Comparison of ENCODE assay signal across 16 cellular contexts in the genomic region with DNA sequence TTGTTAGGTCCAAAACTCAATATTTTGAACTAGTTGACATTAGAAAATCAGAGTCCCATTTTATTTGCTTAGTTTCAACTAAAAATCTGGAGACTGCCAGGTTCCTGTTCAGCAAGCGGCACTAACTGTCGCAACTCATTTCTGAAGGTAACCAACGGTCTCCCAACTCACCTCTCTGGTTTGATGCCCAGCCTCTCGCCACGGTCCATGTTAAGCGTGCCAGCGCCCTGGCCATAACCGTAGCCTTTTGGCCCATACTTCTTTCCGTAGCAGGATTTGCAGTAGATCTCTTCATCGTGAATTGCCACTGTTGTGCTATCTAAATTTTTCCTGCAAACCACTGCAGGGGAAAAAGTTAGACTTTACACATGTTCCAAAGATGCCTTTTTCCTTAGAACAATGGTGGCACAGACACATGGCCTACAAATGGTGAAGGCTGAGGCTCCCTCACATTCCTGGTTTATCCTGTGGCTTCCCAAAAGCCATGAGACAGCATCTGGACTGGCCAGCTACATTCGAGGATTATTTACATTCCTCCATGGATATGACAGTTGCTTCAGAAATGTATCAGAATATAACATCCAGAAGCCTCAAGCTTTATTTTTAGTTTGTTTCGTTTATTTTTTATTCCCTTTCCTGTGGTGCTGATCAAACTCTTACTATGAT. TPM values are rescaled to one million over a fixed set of nuclear protein-coding genes. Genes with fewer than 3 reads are reported as not detected.
A peak's percentile ranks its signal among the peaks of the same experiment; 100 is the strongest.
DNase-seq lines count a peak whose midpoint lies in the region; FAIRE-seq and TF ChIP-seq lines count a peak whose summit lies in the region.
"Had no signal": no experiment of that assay in that cellular context is flagged by ENCODE, and none has a peak within 500 bp of the region (broad histone marks: within the 10 kb centered on the region; RNA-seq: fewer than 3 reads in every experiment).

No MANE protein-coding gene starts in this region.

- H3K4me1 ChIP-seq in HUES48 (ENCODE audit: control insufficient read depth, insufficient read depth, low read length) (peaks cover 20% of the 10 kb centered on the region), thyroid gland (peaks cover 10 to 11% of the 10 kb centered on the region in 2 donors)
- H3K4me1 ChIP-seq: A549, upper lobe of left lung had no signal

- TF ChIP-seq CTCF in thyroid gland (IDR thresholded peaks at IDR 0.05) = no peak

- H3K36me3 ChIP-seq in HUES48 (ENCODE audit: control insufficient read depth, insufficient read depth, low read length) (peaks cover 49% of the 10 kb centered on the region), thyroid gland (no peaks in the 10 kb centered on the region)
- H3K36me3 ChIP-seq: upper lobe of left lung had no signal

- H3K4me1 Mint-ChIP-seq in activated CD4-positive, alpha-beta T cell treated with anti-CD3 and anti-CD28 coated beads, Interleukin-2, amount 10 ng/mL, durations not matched to agents 24 days and 14 days = no peaks in the 10 kb centered on the region
- H3K4me1 Mint-ChIP-seq: activated naive CD8-positive, alpha-beta T cell treated with anti-CD3 and anti-CD28 coated beads, Interleukin-2, amount 50 U/mL, for 24 hours had no signal

- H3K9me3 Mint-ChIP-seq in activated CD4-positive, alpha-beta T cell treated with anti-CD3 and anti-CD28 coated beads, Interleukin-2, amount 10 ng/mL, durations not matched to agents 24 days and 14 days = no peaks in the 10 kb centered on the region
- H3K9me3 Mint-ChIP-seq: activated naive CD8-positive, alpha-beta T cell treated with anti-CD3 and anti-CD28 coated beads, Interleukin-2, amount 50 U/mL, for 24 hours had no signal

- peak overlapping the region; percentile 67 for H3K27ac ChIP-seq in HUES48 (ENCODE audit: low read depth, low read length)
- H3K27ac ChIP-seq in thyroid gland = no peak overlapping the region
- H3K27ac ChIP-seq: A549, HL-60 had no signal

- no peak overlapping the region for H3K4me3 Mint-ChIP-seq in activated CD4-positive, alpha-beta T cell treated with anti-CD3 and anti-CD28 coated beads, Interleukin-2, amount 10 ng/mL, durations not matched to agents 24 days and 14 days
- H3K4me3 Mint-ChIP-seq: activated naive CD8-positive, alpha-beta T cell treated with anti-CD3 and anti-CD28 coated beads, Interleukin-2, amount 50 U/mL, for 24 hours had no signal

- WGBS in thyroid gland, 2 donors = 92 to 94% methylated on average over 12 of the region's 12 CpGs

- H3K27me3 Mint-ChIP-seq in activated CD4-positive, alpha-beta T cell treated with anti-CD3 and anti-CD28 coated beads, Interleukin-2, amount 10 ng/mL, durations not matched to agents 24 days and 14 days = peaks cover 3% of the 10 kb centered on the region

- no peaks in the 10 kb centered on the region for H3K9me3 ChIP-seq in HUES48 (ENCODE audit: control insufficient read depth, insufficient read depth, low read length)
- no peaks in the 10 kb centered on the region for H3K9me3 ChIP-seq in thyroid gland
- H3K9me3 ChIP-seq: A549, upper lobe of left lung had no signal

- intact Hi-C loops in thyroid gland (cut with DNase I) = no loop called here
- intact Hi-C loops in activated CD4-positive, alpha-beta T cell treated with anti-CD3 and anti-CD28 coated beads, Interleukin-2, amount 10 ng/mL, durations not matched to agents 24 days and 14 days (cut with micrococcal nuclease) = no loop called here

- H3K36me3 Mint-ChIP-seq in activated CD4-positive, alpha-beta T cell treated with anti-CD3 and anti-CD28 coated beads, Interleukin-2, amount 10 ng/mL, durations not matched to agents 24 days and 14 days (ENCODE audit: low read depth) = no peaks in the 10 kb centered on the region

- no peak for TF ChIP-seq POLR2A in thyroid gland (IDR thresholded peaks at IDR 0.05)

- no peak overlapping the region for H3K4me3 ChIP-seq in HUES48 (ENCODE audit: low read depth, low read length)
- no peak overlapping the region for H3K4me3 ChIP-seq in thyroid gland (replicated peaks in 1 of 3)
- H3K4me3 ChIP-seq: A549, upper lobe of left lung had no signal

- H3K27me3 ChIP-seq in HUES48 (ENCODE audit: control insufficient read depth, insufficient read depth, low read length) (no peaks in the 10 kb centered on the region), thyroid gland (no peaks in the 10 kb centered on the region)
- H3K27me3 ChIP-seq: upper lobe of left lung had no signal

- H3K9ac ChIP-seq in HUES48 (ENCODE audit: low read depth, low read length) = no peak overlapping the region

- FAIRE-seq in endometrium (lab: Jason Lieb, UNC) = peak; percentile 64
- FAIRE-seq: A549 had no signal

- DNase-seq in AG08395 (ENCODE audit: low spot score) = peak; percentile 86
- peak; percentile 93 for DNase-seq in myocyte (ENCODE audit: low read depth)
- DNase-seq in thyroid gland = no peak
- no peak for DNase-seq in activated CD4-positive, alpha-beta T cell treated with anti-CD3 and anti-CD28 coated beads, Interleukin-2, amount 10 ng/mL, durations not matched to agents 24 days and 14 days
- no peak for DNase-seq in T-helper 1 cell
- DNase-seq in activated naive CD4-positive, alpha-beta T cell treated with anti-CD3 and anti-CD28 coated beads, Interleukin-2, amount 50 U/mL, for 16 hours = no peak
- DNase-seq: activated CD4-positive, CD25-positive, alpha-beta regulatory T cell; activated naive CD8-positive, alpha-beta T cell treated with anti-CD3 and anti-CD28 coated beads, Interleukin-2, amount 50 U/mL, for 24 hours; head of caudate nucleus; MM.1S; stimulated activated CD4-positive, alpha-beta T cell treated with anti-CD3 and anti-CD28 coated beads, Interleukin-12 subunit alpha, Interleukin-12 subunit beta, amount 100 ng/mL, for 4 hours had no signal

- no peak overlapping the region for H3K27ac Mint-ChIP-seq in activated CD4-positive, alpha-beta T cell treated with anti-CD3 and anti-CD28 coated beads, Interleukin-2, amount 10 ng/mL, durations not matched to agents 24 days and 14 days
- H3K27ac Mint-ChIP-seq: activated naive CD8-positive, alpha-beta T cell treated with anti-CD3 and anti-CD28 coated beads, Interleukin-2, amount 50 U/mL, for 24 hours had no signal

RNA-seq across cellular contexts. Expression of a gene that starts 15.7 kb away (rescaled TPM):
- 40.2 and 76.0 TPM in 2 replicates for total RNA-seq in myocyte
- polyA plus RNA-seq in myocyte (2012) = 161 TPM
- 10 to 100 TPM; 42.1 to 65.1 (median 49.4) TPM for total RNA-seq in thyroid gland
- total RNA-seq in activated CD4-positive, alpha-beta T cell treated with anti-CD3 and anti-CD28 coated beads, Interleukin-2, amount 10 ng/mL, durations not matched to agents 24 days and 14 days = 0.44 and 0.80 TPM in 2 replicates

Comparison
In these comparisons a context has a peak if more than half of its experiments do, and no peak if none do; other contexts are left out.
1. DNase-seq: peak in AG08395 (single experiment) and myocyte (single experiment); none in thyroid gland (0 of 2), activated CD4-positive, alpha-beta T cell treated with anti-CD3 and anti-CD28 coated beads, Interleukin-2, amount 10 ng/mL, durations not matched to agents 24 days and 14 days (single experiment), T-helper 1 cell (0 of 5) and activated naive CD4-positive, alpha-beta T cell treated with anti-CD3 and anti-CD28 coated beads, Interleukin-2, amount 50 U/mL, for 16 hours (single experiment).
2. RNA of a gene that starts 15.7 kb away (total RNA-seq): 42.1 to 65.1 TPM in thyroid gland and 40.2 to 76.0 TPM in myocyte; 0.44 to 0.80 TPM in activated CD4-positive, alpha-beta T cell treated with anti-CD3 and anti-CD28 coated beads, Interleukin-2, amount 10 ng/mL, durations not matched to agents 24 days and 14 days; every median in the first group is over 10 times any median in the second.